12 cellular contexts compared by ENCODE assay signal in genomic region chr17:79695293-79696158, GRCh38. TPM values are rescaled to one million over a fixed set of nuclear protein-coding genes. Genes with fewer than 3 reads are reported as not detected.
DNase-seq lines count a peak whose midpoint lies in the region; ATAC-seq and TF ChIP-seq lines count a peak whose summit lies in the region.
"Had no signal": no experiment of that assay in that cellular context is flagged by ENCODE, and none has a peak within 500 bp of the region (broad histone marks: within the 10 kb centered on the region; RNA-seq: fewer than 3 reads in every experiment).

No MANE protein-coding gene starts in this region.

- H3K36me3 ChIP-seq in left ventricle myocardium inferior: no peaks in the 10 kb centered on the region
- no peaks in the 10 kb centered on the region for H3K36me3 ChIP-seq in adipocyte (ENCODE audit: control insufficient read depth, insufficient read depth, low read length, severe bottlenecking)
- H3K36me3 ChIP-seq: cardiac muscle cell had no signal

- DNase-seq in left cardiac atrium (peak; percentile 52), left ventricle myocardium inferior (no peak), adipocyte (ENCODE audit: low read depth) (peak; percentile 40), left kidney (ENCODE audit: low read depth, low spot score) (peak; percentile 69), kidney glomerular epithelial cell (lab: John Stamatoyannopoulos, UW) (no peak)
- DNase-seq in effector CD8-positive, alpha-beta T cell (lab: John Stamatoyannopoulos, UW): no peak

- no peaks in the 10 kb centered on the region for H3K9me3 ChIP-seq in left ventricle myocardium inferior (replicated peaks)
- no peaks in the 10 kb centered on the region for H3K9me3 ChIP-seq in adipocyte (ENCODE audit: control insufficient read depth, low read length)

- no peak overlapping the region for H3K9ac ChIP-seq in adipocyte (ENCODE audit: low read length)

- intact Hi-C loops in left cardiac atrium (cut with DNase I): no loop called here
- intact Hi-C loops in left ventricle myocardium inferior (cut with micrococcal nuclease): no loop called here

- no peak overlapping the region for H3K27ac ChIP-seq in left ventricle myocardium inferior (replicated peaks)
- H3K27ac ChIP-seq: C4-2B, cardiac muscle cell had no signal

- no peak for TF ChIP-seq CTCF in left ventricle myocardium inferior (IDR thresholded peaks at IDR 0.05; ENCODE audit: borderline replicate concordance)

- ATAC-seq in left cardiac atrium (peak; percentile 52 to 54), HG02840 (IDR thresholded peaks at IDR 0.05; ENCODE audit: low FRiP score, unreplicated experiment) (no peak), GM18520 (IDR thresholded peaks at IDR 0.05; ENCODE audit: unreplicated experiment) (no peak)

- H3K4me1 ChIP-seq in left ventricle myocardium inferior (peaks cover 25% of the 10 kb centered on the region), adipocyte (ENCODE audit: control insufficient read depth, insufficient read depth, low read length) (peaks cover 19% of the 10 kb centered on the region)

- H3K4me3 ChIP-seq in left ventricle myocardium inferior (no peak overlapping the region), adipocyte (ENCODE audit: low read length) (no peak overlapping the region)
- H3K4me3 ChIP-seq: cardiac muscle cell, lung had no signal

- H3K27me3 ChIP-seq in left ventricle myocardium inferior (ENCODE audit: low read depth): peaks cover 51% of the 10 kb centered on the region
- H3K27me3 ChIP-seq in adipocyte (replicated peaks; ENCODE audit: control insufficient read depth, insufficient read depth, low read length): peaks cover 75% of the 10 kb centered on the region
- H3K27me3 ChIP-seq: cardiac muscle cell had no signal

RNA-seq across cellular contexts. Expression of gene ENPP7, which starts 35.2 kb away (rescaled TPM):
- total RNA-seq in left cardiac atrium: not detected
- not detected for total RNA-seq in left ventricle myocardium inferior
- total RNA-seq: cardiac muscle cell, frontal cortex had no signal

Comparison
In these comparisons a context has a peak if more than half of its experiments do, and no peak if none do; other contexts are left out.
1. DNase-seq: peak in left cardiac atrium (single experiment), adipocyte (single experiment) and left kidney (single experiment); none in left ventricle myocardium inferior (single experiment), kidney glomerular epithelial cell (single experiment) and effector CD8-positive, alpha-beta T cell (single experiment).
2. ATAC-seq: peak in left cardiac atrium (2 of 2); none in HG02840 (single experiment) and GM18520 (single experiment).